In genomic region chr16:30949655-30950515, GRCh38 we compare ENCODE assay signal across 1 cellular context.
TF ChIP-seq lines count a peak whose summit lies in the region.

No MANE protein-coding gene starts in this region.

TF ChIP-seq in K562, 482 proteins besides CTCF, POLR2A, EP300 and RAD21 (continued from another document and continues in another):
- TF ChIP-seq ATF3 (IDR thresholded peaks at IDR 0.05) (peak; percentile 40; the same call in 1 of the 2 replicates), ATF3 (CRISPR knock-in tag; conservative IDR thresholded peaks at IDR 0.05) (no peak), MYC (IDR thresholded peaks at IDR 0.05; ENCODE audit: low read depth, low read length) (peak; percentile 64; the same call in 1 of the 2 replicates), MYC (CRISPR knock-in tag; IDR thresholded peaks at IDR 0.05; ENCODE audit: borderline replicate concordance, low read depth) (peak; percentile 23; the same call in 1 of the 2 replicates), ATF4 (CRISPR knock-in tag; IDR thresholded peaks at IDR 0.05) (0 out of 2 replicates have a peak, but pooled peaks have one; percentile 3), MAFG (tag; conservative IDR thresholded peaks at IDR 0.05) (no peak), NFE2 (IDR thresholded peaks at IDR 0.05; ENCODE audit: low read depth) (no peak), BHLHE40 (IDR thresholded peaks at IDR 0.05; ENCODE audit: low read length) (peak; percentile 51; the same call in 1 of the 2 replicates), ZNF699 (CRISPR knock-in tag; IDR thresholded peaks at IDR 0.05; ENCODE audit: insufficient replicate concordance) (no peak), OTX1 (CRISPR knock-in tag; IDR thresholded peaks at IDR 0.05) (peak; percentile 66), ZNF586 (CRISPR knock-in tag; conservative IDR thresholded peaks at IDR 0.05) (no peak), ELF1 (tag; IDR thresholded peaks at IDR 0.05) (peak; percentile 80), PBX2 (CRISPR knock-in tag; IDR thresholded peaks at IDR 0.05; ENCODE audit: low read depth) (no peak), PBX2 (tag; conservative IDR thresholded peaks at IDR 0.05; ENCODE audit: low read depth) (no peak), ZFPM2 (CRISPR knock-in tag; IDR thresholded peaks at IDR 0.05) (peak; percentile 72; the same call in 1 of the 2 replicates), BMI1 (IDR thresholded peaks at IDR 0.05; ENCODE audit: low read length) (no peak), SIRT6 (IDR thresholded peaks at IDR 0.05; ENCODE audit: low read depth, low read length) (peak; percentile 61), SNAPC5 (CRISPR knock-in tag; IDR thresholded peaks at IDR 0.05) (no peak), ARNT (IDR thresholded peaks at IDR 0.05) (0 out of 4 replicates have a peak, but pooled peaks of 1 of the 2 experiments have one; percentile 55), MLX (CRISPR knock-in tag; conservative IDR thresholded peaks at IDR 0.05) (no peak), BRF1 (IDR thresholded peaks at IDR 0.05; ENCODE audit: borderline replicate concordance, extremely low read depth, insufficient read length) (no peak), KAT8 (IDR thresholded peaks at IDR 0.05; ENCODE audit: low read depth) (no peak), NR1H2 (CRISPR knock-in tag; IDR thresholded peaks at IDR 0.05) (no peak), ZNF707 (CRISPR knock-in tag; conservative IDR thresholded peaks at IDR 0.05) (no peak), XRCC3 (IDR thresholded peaks at IDR 0.05) (no peak), IFI16 (CRISPR knock-in tag; IDR thresholded peaks at IDR 0.05) (no peak), STAT5A (IDR thresholded peaks at IDR 0.05; ENCODE audit: borderline replicate concordance, low read length) (no peak), MIER1 (IDR thresholded peaks at IDR 0.05; ENCODE audit: low read depth) (no peak), SNIP1 (IDR thresholded peaks at IDR 0.05; ENCODE audit: low read depth) (no peak), E4F1 (CRISPR knock-in tag; IDR thresholded peaks at IDR 0.05; ENCODE audit: borderline replicate concordance) (no peak), SREBF1 (IDR thresholded peaks at IDR 0.05; ENCODE audit: borderline replicate concordance, low read depth, low read length) (peak; percentile 78), DEAF1 (CRISPR knock-in tag; IDR thresholded peaks at IDR 0.05) (no peak), ZMIZ1 (IDR thresholded peaks at IDR 0.05; ENCODE audit: low read depth in 2 of 2, low read length in 2 of 2) (0 out of 4 replicates have a peak, but pooled peaks of 1 of the 2 experiments have one; percentile 8), GTF2F1 (IDR thresholded peaks at IDR 0.05; ENCODE audit: low read depth, low read length) (no peak), KDM2B (CRISPR knock-in tag; IDR thresholded peaks at IDR 0.05) (no peak), ZKSCAN3 (CRISPR knock-in tag; IDR thresholded peaks at IDR 0.05) (no peak), ZNF316 (IDR thresholded peaks at IDR 0.05) (no peak), ZBTB17 (CRISPR knock-in tag; IDR thresholded peaks at IDR 0.05) (peak; percentile 57; the same call in 1 of the 2 replicates), ZNF518B (CRISPR knock-in tag; IDR thresholded peaks at IDR 0.05) (no peak), PHF20 (IDR thresholded peaks at IDR 0.05; ENCODE audit: partially characterized antibody) (no peak), ATF1 (CRISPR knock-in tag; IDR thresholded peaks at IDR 0.05) (no peak), ATF1 (tag; IDR thresholded peaks at IDR 0.05) (peak; percentile 52; the same call in 1 of the 2 replicates), ZNF76 (CRISPR knock-in tag; IDR thresholded peaks at IDR 0.05; ENCODE audit: borderline replicate concordance) (no peak; the same call in 1 of the 2 replicates), HOXB6 (CRISPR knock-in tag; IDR thresholded peaks at IDR 0.05; ENCODE audit: borderline replicate concordance) (no peak), MCM2 (IDR thresholded peaks at IDR 0.05; ENCODE audit: low read depth) (no peak), SIN3B (IDR thresholded peaks at IDR 0.05; ENCODE audit: low read depth) (no peak), ZNF398 (CRISPR knock-in tag; IDR thresholded peaks at IDR 0.05) (no peak), PTTG1 (tag; IDR thresholded peaks at IDR 0.05; ENCODE audit: low read depth) (no peak)
